23 cellular contexts compared by ENCODE assay signal in the genomic region with DNA sequence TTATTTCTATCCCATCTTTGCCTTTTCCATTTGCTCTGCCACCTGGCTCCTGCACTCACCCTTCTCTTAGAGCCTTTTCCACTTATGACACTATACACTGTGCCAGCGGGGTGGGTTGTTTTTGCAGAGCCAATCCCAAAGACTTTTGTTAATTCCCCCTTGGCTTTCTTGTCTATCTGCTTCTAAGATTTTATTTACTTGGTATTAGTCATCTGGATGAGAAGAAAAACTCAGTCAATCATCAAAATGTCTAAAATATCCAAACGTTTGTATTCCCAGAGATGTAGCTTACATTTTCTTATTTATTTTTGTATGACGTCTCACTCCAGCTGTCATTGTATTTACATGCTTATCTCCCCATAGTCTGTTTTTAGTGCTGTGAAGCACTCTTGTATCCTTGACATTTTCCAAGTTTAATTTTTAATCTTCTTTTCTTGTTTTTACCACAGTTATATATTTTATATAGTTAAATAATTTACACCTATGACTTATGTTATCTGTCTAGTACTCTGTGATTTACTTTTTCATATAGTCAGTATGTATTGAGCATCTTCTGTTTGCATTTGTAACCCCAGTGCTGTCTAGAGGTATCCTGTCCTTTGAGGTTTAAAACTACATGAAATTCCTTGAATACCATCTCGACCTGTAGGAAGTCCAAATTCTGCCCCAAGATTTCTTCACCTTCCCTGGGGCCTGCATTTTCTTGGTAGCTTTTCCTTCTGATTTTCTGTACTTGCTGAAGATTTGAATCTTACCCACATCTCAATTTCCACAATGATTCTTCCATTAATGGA. TPM values are rescaled to one million over a fixed set of nuclear protein-coding genes. Genes with fewer than 3 reads are reported as not detected.
A peak's percentile ranks its signal among the peaks of the same experiment; 100 is the strongest.
DNase-seq lines count a peak whose midpoint lies in the region; ATAC-seq and TF ChIP-seq lines count a peak whose summit lies in the region.
"Had no signal": no experiment of that assay in that cellular context is flagged by ENCODE, and none has a peak within 500 bp of the region (broad histone marks: within the 10 kb centered on the region; RNA-seq: fewer than 3 reads in every experiment).

No MANE protein-coding gene starts in this region.

- H3K4me3 ChIP-seq in mesendoderm (ENCODE audit: low read length), result no peak overlapping the region
- H3K4me3 ChIP-seq: K562, SJSA1 had no signal

- H3K4ac ChIP-seq in mesendoderm (ENCODE audit: low read depth, low read length), result no peak overlapping the region

- H3K23ac ChIP-seq in mesendoderm (ENCODE audit: low read length), result no peak overlapping the region

- H3K4me1 Mint-ChIP-seq in chondrocyte (ENCODE audit: low read depth), result peaks cover 21% of the 10 kb centered on the region
- H3K4me1 Mint-ChIP-seq: CD4-positive, alpha-beta memory T cell had no signal

- no peak overlapping the region for H3K9ac ChIP-seq in mesendoderm (ENCODE audit: low read length)

- DNase-seq in A172 (ENCODE audit: low spot score) (peak; percentile 4), DMS53 treated with DMSO at 0.1 percent for 48 hours (lab: John Stamatoyannopoulos, UW; ENCODE audit: unreplicated experiment) (peak; percentile 74), chondrocyte (ENCODE audit: low spot score) (no peak), mesendoderm (peak; percentile 30), UCSD-AML1 (lab: John Stamatoyannopoulos, UW; ENCODE audit: unreplicated experiment) (no peak), GOT3 (lab: John Stamatoyannopoulos, UW) (no peak)
- DNase-seq: AML-193; C1 segment of cervical spinal cord; CD4-positive, alpha-beta memory T cell; COR-L47; Kasumi-1; MV-4-11; NCI-H1105; NCI-H1436 treated with DMSO at 0.1 percent for 48 hours; NCI-H2029; NCI-H524 treated with DMSO at 0.1 percent for 48 hours; NCI-H82; NK-92 treated with Interleukin-12 subunit alpha and Interleukin-12 subunit beta, amount 100 ng/mL, for 24 hours; Right ventricle myocardium superior; RPMI8226 had no signal

- H3K56ac ChIP-seq in mesendoderm (ENCODE audit: low read length), result no peak overlapping the region

- no peaks in the 10 kb centered on the region for H3K27me3 Mint-ChIP-seq in chondrocyte (ENCODE audit: low read depth)

- H3K18ac ChIP-seq in mesendoderm (ENCODE audit: low read length), result no peak overlapping the region

- peaks cover 2% of the 10 kb centered on the region for H3K36me3 Mint-ChIP-seq in chondrocyte (ENCODE audit: low read depth)
- H3K36me3 Mint-ChIP-seq: CD4-positive, alpha-beta memory T cell had no signal

- H3K9me3 Mint-ChIP-seq in chondrocyte (ENCODE audit: low read depth), result peaks cover 3% of the 10 kb centered on the region

- ATAC-seq in HG03457 (IDR thresholded peaks at IDR 0.05; ENCODE audit: unreplicated experiment), result no peak
- ATAC-seq: K562 had no signal

- H3K27me3 ChIP-seq in mesendoderm (ENCODE audit: insufficient read depth, low read length, poor library complexity), result no peaks in the 10 kb centered on the region
- H3K27me3 ChIP-seq: SJSA1 had no signal

- no peak for TF ChIP-seq CTCF in chondrocyte (IDR thresholded peaks at IDR 0.05)

- no peaks in the 10 kb centered on the region for H3K4me1 ChIP-seq in mesendoderm (ENCODE audit: control insufficient read depth, low read depth, low read length)
- H3K4me1 ChIP-seq: SJSA1 had no signal

- H2BK5ac ChIP-seq in mesendoderm (ENCODE audit: low read length), result no peak overlapping the region

- no peaks in the 10 kb centered on the region for H3K79me2 ChIP-seq in mesendoderm (ENCODE audit: control insufficient read depth, insufficient read depth, low read length)

- H3K27ac ChIP-seq in mesendoderm (ENCODE audit: low read depth, low read length), result no peak overlapping the region
- H3K27ac ChIP-seq: SJSA1 had no signal

- H4K5ac ChIP-seq in mesendoderm (ENCODE audit: low read length), result no peak overlapping the region

- H3K36me3 ChIP-seq in mesendoderm (ENCODE audit: control insufficient read depth, insufficient read depth, low read length), result no peaks in the 10 kb centered on the region
- H3K36me3 ChIP-seq: SJSA1 had no signal

- WGBS in mesendoderm (ENCODE audit: extremely low coverage, insufficient coverage, low lambda C conversion rate), result no CpG with 5 or more reads among the region's 4 CpGs

- H2AK5ac ChIP-seq in mesendoderm (ENCODE audit: low read length), result no peak overlapping the region

- no peak overlapping the region for H4K8ac ChIP-seq in mesendoderm (ENCODE audit: low read depth, low read length)

- no peak overlapping the region for H2BK15ac ChIP-seq in mesendoderm (replicated peaks; ENCODE audit: low read depth)

- no peak overlapping the region for H2BK120ac ChIP-seq in mesendoderm (ENCODE audit: low read depth, low read length)

- peak overlapping the region; percentile 52 for H3K27ac Mint-ChIP-seq in chondrocyte (ENCODE audit: unreplicated experiment)
- H3K27ac Mint-ChIP-seq: CD4-positive, alpha-beta memory T cell had no signal

- no peak overlapping the region for H3K4me3 Mint-ChIP-seq in chondrocyte (ENCODE audit: unreplicated experiment)
- H3K4me3 Mint-ChIP-seq: CD4-positive, alpha-beta memory T cell had no signal

- no peaks in the 10 kb centered on the region for H3K79me1 ChIP-seq in mesendoderm (ENCODE audit: low read length)

- no peak overlapping the region for H3K4me2 ChIP-seq in mesendoderm (ENCODE audit: low read length)

RNA-seq across cellular contexts. Expression of a gene that starts 55.1 kb away (rescaled TPM):
- total RNA-seq in A172 (2014; rRNA removed; shearing (Covaris generic)), result not detected in 2 replicates
- total RNA-seq in chondrocyte, result 1.2 to 6.8 TPM (median 1.4 TPM) in 3 replicates
- polyA plus RNA-seq in mesendoderm (2013, experiment 1 of 2), result 0.07 TPM
- polyA plus RNA-seq in mesendoderm (2013, experiment 2 of 2), result 0.04 TPM
- total RNA-seq: K562, SJSA1 had no signal
- polyA plus RNA-seq: CD4-positive, alpha-beta memory T cell; K562 had no signal

RNA-seq across cellular contexts. Expression of a gene that starts 55.5 kb away (rescaled TPM):
- total RNA-seq in A172 (2014; rRNA removed; shearing (Covaris generic)), result 0.38 and 0.41 TPM in 2 replicates
- total RNA-seq in chondrocyte, result 6.3 to 18.4 TPM (median 7.3 TPM) in 3 replicates
- polyA plus RNA-seq in mesendoderm (2013, experiment 1 of 2), result 0.27 TPM
- polyA plus RNA-seq in mesendoderm (2013, experiment 2 of 2), result 0.21 TPM
- total RNA-seq: K562, SJSA1 had no signal

Comparison
In these comparisons a context has a peak if more than half of its experiments do, and no peak if none do; other contexts are left out.
1. DNase-seq: peak in A172 (single experiment), DMS53 treated with DMSO at 0.1 percent for 48 hours (single experiment) and mesendoderm (single experiment); none in chondrocyte (single experiment), UCSD-AML1 (single experiment) and GOT3 (single experiment).